Comparison of ENCODE assay signal across 23 cellular contexts in the genomic region with DNA sequence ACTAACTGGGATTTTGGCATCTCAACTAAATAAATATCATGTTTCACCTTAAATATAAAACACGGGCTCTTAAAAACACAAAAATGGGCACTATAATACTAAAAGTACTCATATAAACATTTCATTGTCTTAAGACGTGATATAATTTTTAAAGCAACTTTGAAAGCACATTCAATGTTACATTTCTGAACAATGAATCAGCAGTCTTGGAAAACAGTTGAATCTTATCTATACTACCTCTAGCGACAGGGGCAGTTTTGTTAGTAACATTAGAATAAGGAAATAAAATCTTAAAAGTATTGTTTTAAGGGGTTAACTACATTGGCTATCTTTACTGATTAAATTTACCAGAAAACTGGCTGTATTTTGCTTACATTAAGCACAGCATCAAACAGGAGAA.
A peak's percentile ranks its signal among the peaks of the same experiment; 100 is the strongest.
DNase-seq lines count a peak whose midpoint lies in the region; ATAC-seq and TF ChIP-seq lines count a peak whose summit lies in the region.
"Had no signal": no experiment of that assay in that cellular context is flagged by ENCODE, and none has a peak within 500 bp of the region (broad histone marks: within the 10 kb centered on the region; RNA-seq: fewer than 3 reads in every experiment).

No MANE protein-coding gene starts in this region.

- POLR2A ChIA-PET in CD8-positive, alpha-beta T cell (lab: Charles Lee), result no interaction called here

- H3K9me3 Mint-ChIP-seq in CD8-positive, alpha-beta T cell, result no peaks in the 10 kb centered on the region
- H3K9me3 Mint-ChIP-seq: activated CD4-positive, alpha-beta memory T cell treated with anti-CD3 and anti-CD28 coated beads, Interleukin-2, amount 10 ng/mL, durations not matched to agents 7 days and 5 days; brain; nephron progenitor cell; WTC11 had no signal

- H3K9me3 ChIP-seq in CD8-positive, alpha-beta T cell (ENCODE audit: low read length), result no peaks in the 10 kb centered on the region
- H3K9me3 ChIP-seq: left ventricle myocardium inferior, SJCRH30, thoracic aorta had no signal

- H3K4me3 Mint-ChIP-seq in CD8-positive, alpha-beta T cell, result no peak overlapping the region
- H3K4me3 Mint-ChIP-seq: activated CD4-positive, alpha-beta memory T cell treated with anti-CD3 and anti-CD28 coated beads, Interleukin-2, amount 10 ng/mL, durations not matched to agents 7 days and 5 days; brain; nephron progenitor cell; T-helper 17 cell; WTC11 had no signal

- no peak overlapping the region for H3K27ac Mint-ChIP-seq in CD8-positive, alpha-beta T cell
- H3K27ac Mint-ChIP-seq: activated CD4-positive, alpha-beta memory T cell treated with anti-CD3 and anti-CD28 coated beads, Interleukin-2, amount 10 ng/mL, durations not matched to agents 7 days and 5 days; brain; nephron progenitor cell; T-helper 17 cell; WTC11 had no signal

- CTCF ChIA-PET in CD8-positive, alpha-beta T cell (lab: Charles Lee), result no interaction called here

- no peaks in the 10 kb centered on the region for H3K4me1 ChIP-seq in CD8-positive, alpha-beta T cell (ENCODE audit: insufficient read depth, low read length)
- H3K4me1 ChIP-seq: left ventricle myocardium inferior, SJCRH30 had no signal

- no peaks in the 10 kb centered on the region for H3K36me3 Mint-ChIP-seq in CD8-positive, alpha-beta T cell

- DNase-seq in HT1080 (ENCODE audit: low read depth) (peak; percentile 27), amniotic stem cell (lab: John Stamatoyannopoulos, UW) (peak; percentile 1), fibroblast of pulmonary artery (ENCODE audit: low read depth) (peak; percentile 66), smooth muscle cell of the brain vasculature (ENCODE audit: low read depth, low spot score) (peak; percentile 2), NCI-H2196 treated with DMSO at 0.1 percent for 48 hours (lab: John Stamatoyannopoulos, UW; ENCODE audit: unreplicated experiment) (no peak), KG1 (lab: John Stamatoyannopoulos, UW) (no peak)
- DNase-seq in CD8-positive, alpha-beta T cell, result no peak
- DNase-seq: activated CD4-positive, alpha-beta memory T cell treated with anti-CD3 and anti-CD28 coated beads, Interleukin-2, amount 10 ng/mL, durations not matched to agents 7 days and 5 days; activated naive CD4-positive, alpha-beta T cell treated with Interleukin-2 at 50 U/mL for 16 hours; activated T-cell treated with anti-CD3 and anti-CD28 coated beads, Interleukin-2, amount 50 U/mL, for 1 hour; AML-193; COR-L47; cortex of kidney; left ventricle myocardium inferior; MM.1S; NCI-H82; nephron progenitor cell; SJCRH30; T-helper 17 cell had no signal

- intact Hi-C loops in CD8-positive, alpha-beta T cell (cut with DNase I, micrococcal nuclease), result no loop called here

- peak; percentile 10 for TF ChIP-seq CTCF in fibroblast of pulmonary artery (IDR thresholded peaks at IDR 0.05; ENCODE audit: low read length, missing control alignments)
- TF ChIP-seq CTCF in CD8-positive, alpha-beta T cell (IDR thresholded peaks at IDR 0.05), result no peak

- no peak for ATAC-seq in CD8-positive, alpha-beta T cell
- ATAC-seq: Panc1, T-helper 17 cell, WTC11 had no signal

- H3K27me3 ChIP-seq in CD8-positive, alpha-beta T cell (ENCODE audit: insufficient read depth, low read length), result no peaks in the 10 kb centered on the region
- H3K27me3 ChIP-seq: SJCRH30 had no signal

- peaks cover 6% of the 10 kb centered on the region for H3K27me3 Mint-ChIP-seq in CD8-positive, alpha-beta T cell (ENCODE audit: low read depth)
- H3K27me3 Mint-ChIP-seq: activated CD4-positive, alpha-beta memory T cell treated with anti-CD3 and anti-CD28 coated beads, Interleukin-2, amount 10 ng/mL, durations not matched to agents 7 days and 5 days; brain had no signal

- H3K36me3 ChIP-seq in CD8-positive, alpha-beta T cell (ENCODE audit: insufficient read depth, low read length), result no peaks in the 10 kb centered on the region
- H3K36me3 ChIP-seq: SJCRH30 had no signal

- H3K4me1 Mint-ChIP-seq in CD8-positive, alpha-beta T cell (ENCODE audit: low read depth), result no peaks in the 10 kb centered on the region
- H3K4me1 Mint-ChIP-seq: activated CD4-positive, alpha-beta memory T cell treated with anti-CD3 and anti-CD28 coated beads, Interleukin-2, amount 10 ng/mL, durations not matched to agents 7 days and 5 days; brain; nephron progenitor cell; T-helper 17 cell; WTC11 had no signal

- no peak overlapping the region for H3K4me3 ChIP-seq in fibroblast of pulmonary artery (replicated peaks; ENCODE audit: low read depth, low read length)
- H3K4me3 ChIP-seq in CD8-positive, alpha-beta T cell (ENCODE audit: low read depth, low read length), result no peak overlapping the region
- H3K4me3 ChIP-seq: left ventricle myocardium inferior, SJCRH30, thoracic aorta had no signal

- H3K27ac ChIP-seq in CD8-positive, alpha-beta T cell (ENCODE audit: low read depth, low read length), result no peak overlapping the region
- H3K27ac ChIP-seq: left ventricle myocardium inferior, SJCRH30, thoracic aorta had no signal

Comparison
In these comparisons a context has a peak if more than half of its experiments do, and no peak if none do; other contexts are left out.
1. DNase-seq: peak in HT1080 (single experiment), amniotic stem cell (single experiment), fibroblast of pulmonary artery (single experiment) and smooth muscle cell of the brain vasculature (single experiment); none in NCI-H2196 treated with DMSO at 0.1 percent for 48 hours (single experiment), KG1 (single experiment) and CD8-positive, alpha-beta T cell (0 of 7).